ENCODE assay signal across 12 cellular contexts in the genomic region with DNA sequence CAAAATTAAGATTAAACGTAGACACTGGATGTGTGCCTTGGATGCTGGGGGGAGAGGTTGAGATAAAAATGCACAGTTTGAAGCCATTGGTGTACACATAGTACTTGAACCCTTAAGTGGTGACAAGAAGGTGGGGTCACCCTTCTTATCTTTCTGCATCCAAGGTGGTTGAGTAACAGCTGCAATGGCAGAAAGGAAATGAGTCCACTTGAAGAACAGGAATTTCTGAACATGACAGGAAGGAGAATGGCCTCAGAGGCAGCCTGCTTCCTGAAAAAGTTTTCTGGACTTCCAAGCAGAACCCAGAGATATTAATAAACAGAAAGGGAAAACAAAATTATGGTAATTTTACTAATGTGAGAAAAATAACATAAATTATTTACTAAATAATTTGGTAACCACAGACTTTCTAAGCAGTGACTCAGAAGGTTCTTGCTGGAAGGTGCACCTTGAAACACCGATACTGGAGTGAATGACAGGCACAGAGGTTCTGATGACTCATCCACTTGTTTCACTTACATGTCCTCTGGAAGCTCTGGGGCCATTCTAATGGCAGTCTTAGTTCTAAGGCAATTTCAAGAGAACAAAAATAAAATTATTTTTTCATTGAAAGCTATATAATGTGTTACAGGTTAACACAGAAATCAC.
A peak's percentile ranks its signal among the peaks of the same experiment; 100 is the strongest.
DNase-seq lines count a peak whose midpoint lies in the region; ATAC-seq, FAIRE-seq and TF ChIP-seq lines count a peak whose summit lies in the region.
"Had no signal": no experiment of that assay in that cellular context is flagged by ENCODE, and none has a peak within 500 bp of the region (broad histone marks: within the 10 kb centered on the region; RNA-seq: fewer than 3 reads in every experiment).

No MANE protein-coding gene starts in this region.

- peak; percentile 76 for FAIRE-seq in small intestine (lab: Jason Lieb, UNC)
- FAIRE-seq: A204.1, colon, GM18507 had no signal

- H3K4me3 ChIP-seq in PC-3 (ENCODE audit: low read length) (no peak overlapping the region), small intestine (ENCODE audit: low read depth in 1 of 2, low read length in 2 of 2) (no peak overlapping the region)

- CTCF ChIA-PET in PC-3 (lab: Charles Lee) = no interaction called here

- no TSS peak for BruUV-seq in PC-3 (replicated peaks; lab: Mats Ljungman, UMichigan)

- no peak for TF ChIP-seq CTCF in PC-3 (conservative IDR thresholded peaks at IDR 0.05; ENCODE audit: low read depth, low read length)

- no peaks in the 10 kb centered on the region for H3K27me3 ChIP-seq in PC-3 (ENCODE audit: low read length)
- H3K27me3 ChIP-seq in small intestine (ENCODE audit: control insufficient read depth in 2 of 2, insufficient read depth in 2 of 2, low read length in 2 of 2) = no peaks in the 10 kb centered on the region

- intact Hi-C loops in PC-3 (cut with micrococcal nuclease) = no loop called here

- no peaks in the 10 kb centered on the region for H3F3A ChIP-seq in PC-3 (ENCODE audit: low read length, unreplicated experiment)

- H2AFZ ChIP-seq in PC-3 (ENCODE audit: low read length) = no peak overlapping the region

- no peak for DNase-seq in activated CD4-positive, CD25-positive, alpha-beta regulatory T cell (lab: John Stamatoyannopoulos, UW)
- DNase-seq in PC-3 = peak; percentile 64
- peak; percentile 88 for DNase-seq in small intestine
- no peak for DNase-seq in OCI-M2 (lab: John Stamatoyannopoulos, UW; ENCODE audit: unreplicated experiment)
- DNase-seq in NCI-H1930 (lab: John Stamatoyannopoulos, UW) = no peak
- no peak for DNase-seq in SK-N-DZ (ENCODE audit: low spot score)
- DNase-seq: NCI-H2029 had no signal

- no peaks in the 10 kb centered on the region for H3K9me2 ChIP-seq in PC-3 (replicated peaks; ENCODE audit: low read length)

- no peaks in the 10 kb centered on the region for H3K9me3 ChIP-seq in PC-3 (ENCODE audit: low read length)
- H3K9me3 ChIP-seq in small intestine (ENCODE audit: control insufficient read depth, low read depth) = no peaks in the 10 kb centered on the region

- 30 to 54% (median 43%) methylated on average over 2 of the region's 2 CpGs for WGBS in small intestine, 3 donors

- H4K20me1 ChIP-seq in PC-3 (ENCODE audit: low read length) = no peaks in the 10 kb centered on the region

- H3K36me3 ChIP-seq in PC-3 (ENCODE audit: low read depth, low read length) (no peaks in the 10 kb centered on the region), small intestine (ENCODE audit: control insufficient read depth in 2 of 2, insufficient read depth in 2 of 2, low read length in 2 of 2) (no peaks in the 10 kb centered on the region)

- H3K79me2 ChIP-seq in PC-3 (ENCODE audit: low read length) = no peaks in the 10 kb centered on the region

- H3K9ac ChIP-seq in PC-3 (ENCODE audit: low read length) = peak overlapping the region; percentile 20; the same call in 1 of the 2 replicates

- POLR2A ChIA-PET in PC-3 (lab: Charles Lee; ENCODE audit: unreplicated experiment) = no interaction called here

- ATAC-seq in activated CD4-positive, CD25-positive, alpha-beta regulatory T cell treated with anti-CD3 and anti-CD28 coated beads, Interleukin-2, amount 50 U/mL, for 24 hours = peak; percentile 95
- ATAC-seq in HG02870 (IDR thresholded peaks at IDR 0.05; ENCODE audit: unreplicated experiment) (peak; percentile 98), PC-3 (peak; percentile 85)

- peak overlapping the region; percentile 59 for H3K4me2 ChIP-seq in PC-3 (ENCODE audit: low read length)

- peaks cover 32% of the 10 kb centered on the region for H3K4me1 ChIP-seq in PC-3 (ENCODE audit: insufficient read depth, low read length)
- H3K4me1 ChIP-seq in small intestine (ENCODE audit: control insufficient read depth in 2 of 2, insufficient read depth in 1 of 2, low read depth in 1 of 2, low read length in 1 of 2) = peaks cover 3 to 5% of the 10 kb centered on the region in 2 donors

- H3K27ac ChIP-seq in PC-3 (ENCODE audit: low read length) (peak overlapping the region; percentile 82), small intestine (ENCODE audit: low read depth in 1 of 2, low read length in 1 of 2) (peak overlapping the region; percentile 27 to 54)

Comparison
In these comparisons a context has a peak if more than half of its experiments do, and no peak if none do; other contexts are left out.
1. DNase-seq: peak in PC-3 (single experiment) and small intestine (single experiment); none in activated CD4-positive, CD25-positive, alpha-beta regulatory T cell (0 of 4), OCI-M2 (single experiment), NCI-H1930 (0 of 2) and SK-N-DZ (single experiment).
2. Peak in every context shown above with its lines, with median percentiles within 50 percentile points of each other: ATAC-seq.